Comparison of ENCODE assay signal across 14 cellular contexts in the genomic region with DNA sequence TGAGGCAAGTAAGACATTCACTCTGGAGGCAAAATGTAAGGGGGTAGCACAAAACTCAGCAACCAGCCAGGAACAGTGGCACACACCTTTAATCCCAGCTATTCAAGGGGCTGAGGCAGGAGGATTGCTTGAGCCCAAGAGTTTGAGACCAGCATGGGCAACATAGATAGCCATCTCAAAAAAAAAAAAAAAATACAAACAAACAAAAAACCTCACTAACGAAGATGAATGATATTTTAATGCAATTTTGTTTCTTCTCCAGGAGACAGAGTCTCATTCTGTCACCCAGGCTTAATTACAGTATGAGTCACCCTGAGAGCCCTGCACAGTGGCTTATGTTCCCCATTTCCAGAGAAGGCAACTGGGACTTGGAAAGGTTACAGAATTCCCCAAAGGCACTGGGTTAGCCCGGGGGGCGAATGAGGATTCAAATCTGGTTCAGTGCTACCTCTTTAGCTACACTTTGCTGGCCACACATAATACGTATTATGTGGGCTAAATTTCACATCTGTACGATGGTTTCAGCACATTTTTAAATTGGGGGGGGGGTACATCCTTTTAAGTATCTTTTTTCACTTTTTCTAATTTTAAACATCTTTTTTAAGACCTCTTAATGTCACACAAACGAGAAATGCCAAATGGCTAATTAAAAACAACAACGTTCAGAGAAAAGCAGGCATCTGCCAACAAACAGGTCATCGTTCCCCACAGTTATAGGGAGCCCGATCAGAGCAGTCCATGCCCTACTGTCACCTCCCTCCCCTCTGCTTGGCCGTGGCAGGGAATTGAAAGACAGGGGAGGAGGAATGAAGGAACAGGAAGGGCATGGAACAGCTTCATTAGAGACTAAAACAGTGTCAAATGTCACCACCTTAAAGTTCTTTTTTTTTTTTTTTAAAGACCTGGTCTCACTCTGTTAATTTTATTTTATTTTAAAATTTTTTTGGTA. TPM values are rescaled to one million over a fixed set of nuclear protein-coding genes. Genes with fewer than 3 reads are reported as not detected.
DNase-seq lines count a peak whose midpoint lies in the region; ATAC-seq and TF ChIP-seq lines count a peak whose summit lies in the region.
"Had no signal": no experiment of that assay in that cellular context is flagged by ENCODE, and none has a peak within 500 bp of the region (broad histone marks: within the 10 kb centered on the region; RNA-seq: fewer than 3 reads in every experiment).

No MANE protein-coding gene starts in this region.

- H3K9me3 ChIP-seq in BE2C, result no peaks in the 10 kb centered on the region
- H3K9me3 ChIP-seq in colonic mucosa, result no peaks in the 10 kb centered on the region

- H3K27ac ChIP-seq in colonic mucosa, result no peak overlapping the region
- H3K27ac ChIP-seq: C4-2B had no signal

- peaks cover 19% of the 10 kb centered on the region for H3K4me1 Mint-ChIP-seq in HFFc6 (ENCODE audit: low read depth)
- H3K4me1 Mint-ChIP-seq in glutamatergic neuron (ENCODE audit: low read depth, unreplicated experiment), result peaks cover 12% of the 10 kb centered on the region
- no peaks in the 10 kb centered on the region for H3K4me1 Mint-ChIP-seq in activated CD8-positive, alpha-beta T cell treated with anti-CD3 and anti-CD28 coated beads for 36 hours (ENCODE audit: low read depth)
- H3K4me1 Mint-ChIP-seq: immature natural killer cell had no signal

- H3K27me3 ChIP-seq in BE2C (no peaks in the 10 kb centered on the region), colonic mucosa (no peaks in the 10 kb centered on the region)

- H3K36me3 ChIP-seq in BE2C (no peaks in the 10 kb centered on the region), colonic mucosa (no peaks in the 10 kb centered on the region)

- H3K9ac ChIP-seq in colonic mucosa (ENCODE audit: low read depth in 2 of 2, low read length in 2 of 2), result no peak overlapping the region

- H3K36me3 Mint-ChIP-seq in HFFc6 (ENCODE audit: low read depth) (no peaks in the 10 kb centered on the region), glutamatergic neuron (ENCODE audit: unreplicated experiment) (no peaks in the 10 kb centered on the region)
- no peaks in the 10 kb centered on the region for H3K36me3 Mint-ChIP-seq in activated CD8-positive, alpha-beta T cell treated with anti-CD3 and anti-CD28 coated beads for 36 hours (ENCODE audit: low read depth)
- H3K36me3 Mint-ChIP-seq: immature natural killer cell had no signal

- H3K27me3 Mint-ChIP-seq in HFFc6 (ENCODE audit: insufficient read depth) (peaks cover 17% of the 10 kb centered on the region), glutamatergic neuron (ENCODE audit: unreplicated experiment) (peaks cover 3% of the 10 kb centered on the region)
- H3K27me3 Mint-ChIP-seq in activated CD8-positive, alpha-beta T cell treated with anti-CD3 and anti-CD28 coated beads for 36 hours, result peaks cover 6% of the 10 kb centered on the region

- H3K4me3 ChIP-seq in BE2C (ENCODE audit: low read depth, low read length) (peak overlapping the region; percentile 14; the same call in 1 of the 2 replicates), colonic mucosa (no peak overlapping the region)

- no peak for ATAC-seq in activated CD8-positive, alpha-beta T cell treated with anti-CD3 and anti-CD28 coated beads for 36 hours

- H3K4me3 Mint-ChIP-seq in HFFc6 (no peak overlapping the region), glutamatergic neuron (ENCODE audit: unreplicated experiment) (peak overlapping the region; percentile 61)
- H3K4me3 Mint-ChIP-seq in activated CD8-positive, alpha-beta T cell treated with anti-CD3 and anti-CD28 coated beads for 36 hours, result no peak overlapping the region
- H3K4me3 Mint-ChIP-seq: activated naive CD4-positive, alpha-beta T cell treated with anti-CD3 and anti-CD28 coated beads for 36 hours; immature natural killer cell had no signal

- H3K27ac Mint-ChIP-seq in HFFc6 (no peak overlapping the region), glutamatergic neuron (ENCODE audit: unreplicated experiment) (peak overlapping the region; percentile 39)
- no peak overlapping the region for H3K27ac Mint-ChIP-seq in activated CD8-positive, alpha-beta T cell treated with anti-CD3 and anti-CD28 coated beads for 36 hours
- H3K27ac Mint-ChIP-seq: activated naive CD4-positive, alpha-beta T cell treated with anti-CD3 and anti-CD28 coated beads for 36 hours had no signal

- H3K4me1 ChIP-seq in BE2C (peaks cover 4% of the 10 kb centered on the region; the same call in 1 of the 2 replicates), colonic mucosa (no peaks in the 10 kb centered on the region)

- CTCF ChIA-PET in activated CD8-positive, alpha-beta T cell treated with anti-CD3 and anti-CD28 coated beads for 36 hours (lab: Charles Lee), result no interaction called here

- no peaks in the 10 kb centered on the region for H3K9me3 Mint-ChIP-seq in HFFc6
- H3K9me3 Mint-ChIP-seq in glutamatergic neuron (ENCODE audit: unreplicated experiment), result no peaks in the 10 kb centered on the region
- no peaks in the 10 kb centered on the region for H3K9me3 Mint-ChIP-seq in activated CD8-positive, alpha-beta T cell treated with anti-CD3 and anti-CD28 coated beads for 36 hours
- H3K9me3 Mint-ChIP-seq: activated naive CD4-positive, alpha-beta T cell treated with anti-CD3 and anti-CD28 coated beads for 36 hours; immature natural killer cell had no signal

- intact Hi-C loops in colonic mucosa (cut with DNase I), result no loop called here
- intact Hi-C loops in activated CD8-positive, alpha-beta T cell treated with anti-CD3 and anti-CD28 coated beads for 36 hours (cut with micrococcal nuclease), result no loop called here

- POLR2A ChIA-PET in activated CD8-positive, alpha-beta T cell treated with anti-CD3 and anti-CD28 coated beads for 36 hours (lab: Charles Lee), result interaction anchor here (0.6 kb wide), 1 partner anchor 39 kb away, joined by 3 read pairs; no protein-coding TSS in a partner anchor

- DNase-seq in BE2C (peak; percentile 74), HFFc6 (peak; percentile 13), RKO (ENCODE audit: low spot score) (peak; percentile 28), glutamatergic neuron (peak; percentile 61), NAMALWA (ENCODE audit: low spot score) (no peak), dermis blood vessel endothelial cell (no peak), colonic mucosa (no peak)
- no peak for DNase-seq in activated CD8-positive, alpha-beta T cell treated with anti-CD3 and anti-CD28 coated beads for 36 hours
- DNase-seq: activated CD8-positive, alpha-beta memory T cell treated with anti-CD3 and anti-CD28 coated beads for 24 hours; activated naive CD4-positive, alpha-beta T cell treated with anti-CD3 and anti-CD28 coated beads for 36 hours; immature natural killer cell; NCI-H1092 treated with DMSO at 0.1 percent for 48 hours had no signal

- no peak for TF ChIP-seq CTCF in BE2C (IDR thresholded peaks at IDR 0.05; ENCODE audit: low read depth, low read length)
- no peak for TF ChIP-seq CTCF in HFFc6 (IDR thresholded peaks at IDR 0.05)
- no peak for TF ChIP-seq CTCF in glutamatergic neuron (IDR thresholded peaks at IDR 0.05; ENCODE audit: partially characterized antibody, unreplicated experiment)
- TF ChIP-seq CTCF in colonic mucosa (IDR thresholded peaks at IDR 0.05), result no peak
- no peak for TF ChIP-seq CTCF in activated CD8-positive, alpha-beta T cell treated with anti-CD3 and anti-CD28 coated beads for 36 hours (IDR thresholded peaks at IDR 0.05)

RNA-seq across cellular contexts. Expression of a gene that starts 3.5 kb away (rescaled TPM):
- not detected for polyA plus RNA-seq in BE2C (2012; ENCODE audit: insufficient read depth, insufficient read length, low read depth)
- not detected for total RNA-seq in HFFc6 (2021; fragmentation: NEBNext Ultra II Directional; extraction: Animal tissue kit (Norgen Biotek cat#: 25700))
- total RNA-seq in glutamatergic neuron (ENCODE audit: unreplicated experiment) (not detected), dermis blood vessel endothelial cell (not detected in 2 replicates), colonic mucosa (1 to 10 TPM in 1 of 2 donors, not detected in 1; 3.6 TPM)
- not detected for total RNA-seq in activated CD8-positive, alpha-beta T cell treated with anti-CD3 and anti-CD28 coated beads for 36 hours
- total RNA-seq: activated naive CD4-positive, alpha-beta T cell treated with anti-CD3 and anti-CD28 coated beads for 36 hours; cerebellum had no signal
- polyA plus RNA-seq: immature natural killer cell had no signal

RNA-seq across cellular contexts. Expression of a gene that starts 15.9 kb away (rescaled TPM):
- polyA plus RNA-seq in BE2C (2012; ENCODE audit: insufficient read depth, insufficient read length, low read depth), result not detected
- total RNA-seq in HFFc6 (2021; fragmentation: NEBNext Ultra II Directional; extraction: Animal tissue kit (Norgen Biotek cat#: 25700)), result not detected
- total RNA-seq in glutamatergic neuron (ENCODE audit: unreplicated experiment) (not detected), dermis blood vessel endothelial cell (not detected in 2 replicates), colonic mucosa (1 to 10 TPM in 1 of 2 donors, not detected in 1; 1.1 TPM)
- not detected for total RNA-seq in activated CD8-positive, alpha-beta T cell treated with anti-CD3 and anti-CD28 coated beads for 36 hours
- total RNA-seq: activated naive CD4-positive, alpha-beta T cell treated with anti-CD3 and anti-CD28 coated beads for 36 hours; cerebellum had no signal
- polyA plus RNA-seq: immature natural killer cell had no signal

RNA-seq across cellular contexts. Expression of a gene that starts 21.8 kb away (rescaled TPM):
- not detected for polyA plus RNA-seq in BE2C (2012; ENCODE audit: insufficient read depth, insufficient read length, low read depth)
- total RNA-seq in HFFc6 (2021; fragmentation: NEBNext Ultra II Directional; extraction: Animal tissue kit (Norgen Biotek cat#: 25700)), result not detected
- total RNA-seq in glutamatergic neuron (ENCODE audit: unreplicated experiment) (not detected), dermis blood vessel endothelial cell (not detected in 2 replicates), colonic mucosa (1 to 10 TPM in 1 of 2 donors, not detected in 1; 6.0 TPM)
- total RNA-seq in activated CD8-positive, alpha-beta T cell treated with anti-CD3 and anti-CD28 coated beads for 36 hours, result not detected
- total RNA-seq: activated naive CD4-positive, alpha-beta T cell treated with anti-CD3 and anti-CD28 coated beads for 36 hours; cerebellum had no signal
- polyA plus RNA-seq: immature natural killer cell had no signal

RNA-seq across cellular contexts. Expression of a gene that starts 50.4 kb away (rescaled TPM):
- polyA plus RNA-seq in BE2C (2012; ENCODE audit: insufficient read depth, insufficient read length, low read depth), result 8.8 TPM
- 10 to 100 TPM; 41.2 to 67.2 (median 65.3) TPM for total RNA-seq in HFFc6 (2021; fragmentation: NEBNext Ultra II Directional; extraction: Animal tissue kit (Norgen Biotek cat#: 25700))
- total RNA-seq in glutamatergic neuron (ENCODE audit: unreplicated experiment) (2.6 TPM), dermis blood vessel endothelial cell (54.1 and 66.8 TPM in 2 replicates), colonic mucosa (100 to 1,000 TPM; 160 to 191 TPM)
- 10 to 100 TPM; 45.6 to 45.8 TPM for total RNA-seq in activated CD8-positive, alpha-beta T cell treated with anti-CD3 and anti-CD28 coated beads for 36 hours

Comparison
In these comparisons a context has a peak if more than half of its experiments do, and no peak if none do; other contexts are left out.
1. DNase-seq: peak in BE2C (single experiment), HFFc6 (single experiment), RKO (single experiment) and glutamatergic neuron (single experiment); none in NAMALWA (single experiment), dermis blood vessel endothelial cell (single experiment), colonic mucosa (single experiment) and activated CD8-positive, alpha-beta T cell treated with anti-CD3 and anti-CD28 coated beads for 36 hours (single experiment).